In genomic region chr17:18280239-18280638, GRCh38 we compare ENCODE assay signal across 16 cellular contexts. TPM values are rescaled to one million over a fixed set of nuclear protein-coding genes. Genes with fewer than 3 reads are reported as not detected.
DNase-seq lines count a peak whose midpoint lies in the region; ATAC-seq, FAIRE-seq and TF ChIP-seq lines count a peak whose summit lies in the region.
"Had no signal": no experiment of that assay in that cellular context is flagged by ENCODE, and none has a peak within 500 bp of the region (broad histone marks: within the 10 kb centered on the region; RNA-seq: fewer than 3 reads in every experiment).

No MANE protein-coding gene starts in this region.

- FAIRE-seq in HTR-8/SVneo (lab: Jason Lieb, UNC) (peak; percentile 68), bronchial epithelial cell (lab: Jason Lieb, UNC) (peak; percentile 62)
- FAIRE-seq: GM12891 had no signal

- H3K27me3 ChIP-seq in bronchial epithelial cell (ENCODE audit: control insufficient read depth, insufficient read depth, low read length) (no peaks in the 10 kb centered on the region), lower lobe of right lung (ENCODE audit: low read depth) (no peaks in the 10 kb centered on the region), upper lobe of left lung (no peaks in the 10 kb centered on the region)

- intact Hi-C loops in lower lobe of right lung (cut with DNase I): no loop called here

- H3K4me3 ChIP-seq in bronchial epithelial cell (ENCODE audit: low read depth, low read length): no peak overlapping the region
- H3K4me3 ChIP-seq in lower lobe of right lung: no peak overlapping the region
- H3K4me3 ChIP-seq in upper lobe of left lung: no peak overlapping the region
- H3K4me3 ChIP-seq: HAP-1, SK-N-MC had no signal

- H3K9me3 ChIP-seq in lower lobe of right lung: no peaks in the 10 kb centered on the region
- H3K9me3 ChIP-seq in upper lobe of left lung: no peaks in the 10 kb centered on the region
- H3K9me3 ChIP-seq: HAP-1 had no signal

- TF ChIP-seq CTCF in bronchial epithelial cell (IDR thresholded peaks at IDR 0.05; ENCODE audit: insufficient read depth, low read length, severe bottlenecking) (no peak), lower lobe of right lung (IDR thresholded peaks at IDR 0.05) (no peak), upper lobe of left lung (IDR thresholded peaks at IDR 0.05) (peak in 1 of 6 experiments; percentile 47)

- H3K4me1 ChIP-seq in lower lobe of right lung: no peaks in the 10 kb centered on the region
- H3K4me1 ChIP-seq in upper lobe of left lung: no peaks in the 10 kb centered on the region
- H3K4me1 ChIP-seq: HAP-1 had no signal

- H3K27ac ChIP-seq in lower lobe of right lung (no peak overlapping the region), upper lobe of left lung (peak overlapping the region in 3 of 4 donors; percentile 37 to 62 (median 40))
- H3K27ac ChIP-seq: KMS-11, SK-N-MC had no signal

- WGBS in upper lobe of left lung, 2 donors: 79 to 80% methylated on average over 2 to 4 of the region's 4 CpGs

- peak; percentile 89 to 92 for ATAC-seq in lower lobe of right lung
- peak; percentile 35 to 86 for ATAC-seq in upper lobe of left lung (ENCODE audit: low FRiP score in 2 of 2)
- ATAC-seq in HG03378 (IDR thresholded peaks at IDR 0.05; ENCODE audit: unreplicated experiment): no peak
- ATAC-seq in activated CD4-positive, CD25-positive, alpha-beta regulatory T cell treated with anti-CD3 and anti-CD28 coated beads, Interleukin-2, amount 50 U/mL, for 24 hours: no peak

- peaks cover 33% of the 10 kb centered on the region for H3K36me3 ChIP-seq in bronchial epithelial cell (ENCODE audit: control insufficient read depth, insufficient read depth, low read length)
- peaks cover 94% of the 10 kb centered on the region for H3K36me3 ChIP-seq in lower lobe of right lung
- H3K36me3 ChIP-seq in upper lobe of left lung: peaks cover 33 to 95% (median 81%) of the 10 kb centered on the region in 4 donors

- TF ChIP-seq EP300 in upper lobe of left lung (IDR thresholded peaks at IDR 0.05): peak in 1 of 4 donors; percentile 58

- TF ChIP-seq POLR2A in upper lobe of left lung (IDR thresholded peaks at IDR 0.05): no peak

- DNase-seq in HTR-8/SVneo (ENCODE audit: insufficient read length, low spot score) (no peak), bronchial epithelial cell (ENCODE audit: low read depth) (no peak), lower lobe of right lung (peak; percentile 71), upper lobe of left lung (peak in 1 of 2 donors; percentile 86)
- no peak for DNase-seq in activated T-cell treated with anti-CD3 and anti-CD28 coated beads, Interleukin-2, amount 50 U/mL, for 48 hours
- DNase-seq: CD4-positive, CD25-positive, alpha-beta regulatory T cell; NCI-H146; NCI-H446; OCI-M1; SHP77 treated with DMSO at 0.1 percent for 48 hours had no signal

RNA-seq across cellular contexts. Expression of gene MIEF2, which starts 19.8 kb away (rescaled TPM):
- total RNA-seq in bronchial epithelial cell (21.1 and 23.0 TPM in 2 replicates), lower lobe of right lung (9.5 TPM), upper lobe of left lung (10 to 100 TPM; 17.2 to 79.3 (median 31.8) TPM)

RNA-seq across cellular contexts. Expression of gene FLII, which starts 21.7 kb away (rescaled TPM):
- total RNA-seq in bronchial epithelial cell: 339 and 517 TPM in 2 replicates
- 327 TPM for total RNA-seq in lower lobe of right lung
- total RNA-seq in upper lobe of left lung: 100 to 1,000 TPM; 313 to 552 (median 376) TPM

RNA-seq across cellular contexts. Expression of gene TOP3A, which starts 34.6 kb away (rescaled TPM):
- total RNA-seq in bronchial epithelial cell (11.0 and 22.4 TPM in 2 replicates), lower lobe of right lung (31.2 TPM), upper lobe of left lung (10 to 100 TPM; 23.4 to 36.3 (median 32.9) TPM)

RNA-seq across cellular contexts. Expression of gene SMCR8, which starts 34.9 kb away (rescaled TPM):
- total RNA-seq in bronchial epithelial cell (13.4 and 14.5 TPM in 2 replicates), lower lobe of right lung (30.1 TPM), upper lobe of left lung (10 to 100 TPM; 17.1 to 25.2 (median 21.5) TPM)

RNA-seq across cellular contexts. Expression of gene LLGL1, which starts 54.8 kb away (rescaled TPM):
- total RNA-seq in bronchial epithelial cell (20.0 and 23.2 TPM in 2 replicates), lower lobe of right lung (12.0 TPM), upper lobe of left lung (10 to 100 TPM in 5 of 6 donors, 1 to 10 TPM in 1; 9.8 to 16.4 (median 13.8) TPM)

Comparison
In these comparisons a context has a peak if more than half of its experiments do, and no peak if none do; other contexts are left out.
1. ATAC-seq: peak in lower lobe of right lung (2 of 2) and upper lobe of left lung (2 of 2); none in HG03378 (single experiment) and activated CD4-positive, CD25-positive, alpha-beta regulatory T cell treated with anti-CD3 and anti-CD28 coated beads, Interleukin-2, amount 50 U/mL, for 24 hours (0 of 2).